20 cellular contexts compared by ENCODE assay signal in genomic region chr22:24024354-24024753, GRCh38. TPM values are rescaled to one million over a fixed set of nuclear protein-coding genes. Genes with fewer than 3 reads are reported as not detected.
DNase-seq lines count a peak whose midpoint lies in the region; ATAC-seq and TF ChIP-seq lines count a peak whose summit lies in the region.
"Had no signal": no experiment of that assay in that cellular context is flagged by ENCODE, and none has a peak within 500 bp of the region (broad histone marks: within the 10 kb centered on the region; RNA-seq: fewer than 3 reads in every experiment).

No MANE protein-coding gene starts in this region.

- DNase-seq in T-helper 2 cell treated with Interferon-gamma antibody and Interleukin-4, amounts not matched to agents 5 μg/mL and 100 μg/mL, for 36 hours (ENCODE audit: low spot score): no peak
- no peak for DNase-seq in T-helper 2 cell
- no peak for DNase-seq in activated naive CD4-positive, alpha-beta T cell treated with anti-CD3 and anti-CD28 coated beads, Interleukin-2, amount 10 ng/mL, durations not matched to agents 7 days and 5 days
- DNase-seq in CD8-positive, alpha-beta T cell: no peak
- DNase-seq in activated naive CD8-positive, alpha-beta T cell treated with anti-CD3 and anti-CD28 coated beads for 36 hours: no peak
- DNase-seq in WTC11 (ENCODE audit: low spot score): no peak
- DNase-seq: AML-193; CD4-positive, alpha-beta T cell; DMS153; DMS79; GDM1; HCEC 1CT; HFFc6 had no signal

- peak overlapping the region; percentile 1 for H3K27ac Mint-ChIP-seq in T-helper 2 cell treated with Interferon-gamma antibody and Interleukin-4, amounts not matched to agents 5 μg/mL and 100 μg/mL, for 36 hours
- peak overlapping the region; percentile 86 for H3K27ac Mint-ChIP-seq in activated naive CD4-positive, alpha-beta T cell treated with anti-CD3 and anti-CD28 coated beads, Interleukin-2, amount 50 U/mL, for 24 hours
- no peak overlapping the region for H3K27ac Mint-ChIP-seq in activated naive CD4-positive, alpha-beta T cell treated with anti-CD3 and anti-CD28 coated beads, Interleukin-2, amount 10 ng/mL, durations not matched to agents 7 days and 5 days
- peak overlapping the region; percentile 34 for H3K27ac Mint-ChIP-seq in CD8-positive, alpha-beta T cell
- H3K27ac Mint-ChIP-seq in activated naive CD8-positive, alpha-beta T cell treated with anti-CD3 and anti-CD28 coated beads for 36 hours: peak overlapping the region; percentile 4
- no peak overlapping the region for H3K27ac Mint-ChIP-seq in WTC11
- H3K27ac Mint-ChIP-seq: CD4-positive, alpha-beta T cell; GM23338; HFFc6 had no signal

- intact Hi-C loops in CD8-positive, alpha-beta T cell (cut with DNase I, micrococcal nuclease): no loop called here

- no peaks in the 10 kb centered on the region for H3K9me3 ChIP-seq in CD8-positive, alpha-beta T cell (ENCODE audit: low read length)
- H3K9me3 ChIP-seq: A549 had no signal

- no peak overlapping the region for H3K4me3 ChIP-seq in CD8-positive, alpha-beta T cell (ENCODE audit: low read depth, low read length)
- H3K4me3 ChIP-seq: A549, GM23338 had no signal

- CTCF ChIA-PET in activated naive CD4-positive, alpha-beta T cell treated with anti-CD3 and anti-CD28 coated beads, Interleukin-2, amount 10 ng/mL, durations not matched to agents 7 days and 5 days (lab: Charles Lee): no interaction called here
- CTCF ChIA-PET in CD8-positive, alpha-beta T cell (lab: Charles Lee): no interaction called here
- CTCF ChIA-PET in WTC11 (lab: Charles Lee): no interaction called here

- peaks cover 23% of the 10 kb centered on the region for H3K4me1 Mint-ChIP-seq in T-helper 2 cell treated with Interferon-gamma antibody and Interleukin-4, amounts not matched to agents 5 μg/mL and 100 μg/mL, for 36 hours (ENCODE audit: low read depth)
- peaks cover 70% of the 10 kb centered on the region for H3K4me1 Mint-ChIP-seq in activated naive CD4-positive, alpha-beta T cell treated with anti-CD3 and anti-CD28 coated beads, Interleukin-2, amount 50 U/mL, for 24 hours
- peaks cover 28% of the 10 kb centered on the region for H3K4me1 Mint-ChIP-seq in activated naive CD4-positive, alpha-beta T cell treated with anti-CD3 and anti-CD28 coated beads, Interleukin-2, amount 10 ng/mL, durations not matched to agents 7 days and 5 days
- peaks cover 51% of the 10 kb centered on the region for H3K4me1 Mint-ChIP-seq in CD8-positive, alpha-beta T cell (ENCODE audit: low read depth)
- peaks cover 39% of the 10 kb centered on the region for H3K4me1 Mint-ChIP-seq in activated naive CD8-positive, alpha-beta T cell treated with anti-CD3 and anti-CD28 coated beads for 36 hours
- H3K4me1 Mint-ChIP-seq in WTC11: peaks cover 6% of the 10 kb centered on the region

- no peaks in the 10 kb centered on the region for H3K36me3 ChIP-seq in CD8-positive, alpha-beta T cell (ENCODE audit: insufficient read depth, low read length)

- peaks cover 40% of the 10 kb centered on the region for H3K36me3 Mint-ChIP-seq in T-helper 2 cell treated with Interferon-gamma antibody and Interleukin-4, amounts not matched to agents 5 μg/mL and 100 μg/mL, for 36 hours (ENCODE audit: low read depth)
- peaks cover 29% of the 10 kb centered on the region for H3K36me3 Mint-ChIP-seq in activated naive CD4-positive, alpha-beta T cell treated with anti-CD3 and anti-CD28 coated beads, Interleukin-2, amount 50 U/mL, for 24 hours
- peaks cover 38% of the 10 kb centered on the region for H3K36me3 Mint-ChIP-seq in activated naive CD4-positive, alpha-beta T cell treated with anti-CD3 and anti-CD28 coated beads, Interleukin-2, amount 10 ng/mL, durations not matched to agents 7 days and 5 days
- peaks cover 25% of the 10 kb centered on the region for H3K36me3 Mint-ChIP-seq in CD8-positive, alpha-beta T cell
- H3K36me3 Mint-ChIP-seq in activated naive CD8-positive, alpha-beta T cell treated with anti-CD3 and anti-CD28 coated beads for 36 hours: peaks cover 56% of the 10 kb centered on the region
- no peaks in the 10 kb centered on the region for H3K36me3 Mint-ChIP-seq in WTC11

- no peak for ATAC-seq in CD8-positive, alpha-beta T cell
- no peak for ATAC-seq in WTC11
- ATAC-seq: A549, GM23338 had no signal

- peaks cover 4% of the 10 kb centered on the region for H3K4me1 ChIP-seq in CD8-positive, alpha-beta T cell (ENCODE audit: insufficient read depth, low read length)
- H3K4me1 ChIP-seq: A549 had no signal

- no peak overlapping the region for H3K4me3 Mint-ChIP-seq in T-helper 2 cell treated with Interferon-gamma antibody and Interleukin-4, amounts not matched to agents 5 μg/mL and 100 μg/mL, for 36 hours
- H3K4me3 Mint-ChIP-seq in activated naive CD4-positive, alpha-beta T cell treated with anti-CD3 and anti-CD28 coated beads, Interleukin-2, amount 50 U/mL, for 24 hours: peak overlapping the region; percentile 38
- H3K4me3 Mint-ChIP-seq in activated naive CD4-positive, alpha-beta T cell treated with anti-CD3 and anti-CD28 coated beads, Interleukin-2, amount 10 ng/mL, durations not matched to agents 7 days and 5 days: no peak overlapping the region
- H3K4me3 Mint-ChIP-seq in CD8-positive, alpha-beta T cell: no peak overlapping the region
- no peak overlapping the region for H3K4me3 Mint-ChIP-seq in activated naive CD8-positive, alpha-beta T cell treated with anti-CD3 and anti-CD28 coated beads for 36 hours
- no peak overlapping the region for H3K4me3 Mint-ChIP-seq in WTC11
- H3K4me3 Mint-ChIP-seq: CD4-positive, alpha-beta T cell; GM23338; HFFc6 had no signal

- H3K27ac ChIP-seq in CD8-positive, alpha-beta T cell (ENCODE audit: low read depth, low read length): no peak overlapping the region
- H3K27ac ChIP-seq: 22Rv1, A549, C4-2B had no signal

- H3K9me3 Mint-ChIP-seq in T-helper 2 cell treated with Interferon-gamma antibody and Interleukin-4, amounts not matched to agents 5 μg/mL and 100 μg/mL, for 36 hours: peaks cover 4% of the 10 kb centered on the region
- peaks cover 9% of the 10 kb centered on the region for H3K9me3 Mint-ChIP-seq in activated naive CD4-positive, alpha-beta T cell treated with anti-CD3 and anti-CD28 coated beads, Interleukin-2, amount 50 U/mL, for 24 hours
- peaks cover 2% of the 10 kb centered on the region for H3K9me3 Mint-ChIP-seq in activated naive CD4-positive, alpha-beta T cell treated with anti-CD3 and anti-CD28 coated beads, Interleukin-2, amount 10 ng/mL, durations not matched to agents 7 days and 5 days
- H3K9me3 Mint-ChIP-seq in CD8-positive, alpha-beta T cell: peaks cover 4% of the 10 kb centered on the region
- H3K9me3 Mint-ChIP-seq in activated naive CD8-positive, alpha-beta T cell treated with anti-CD3 and anti-CD28 coated beads for 36 hours: peaks cover 16% of the 10 kb centered on the region
- no peaks in the 10 kb centered on the region for H3K9me3 Mint-ChIP-seq in WTC11
- H3K9me3 Mint-ChIP-seq: GM23338, HFFc6, IgD-negative memory B cell had no signal

- POLR2A ChIA-PET in CD8-positive, alpha-beta T cell (lab: Charles Lee): no interaction called here
- POLR2A ChIA-PET in WTC11 (lab: Charles Lee): no interaction called here

- no peaks in the 10 kb centered on the region for H3K27me3 ChIP-seq in CD8-positive, alpha-beta T cell (ENCODE audit: insufficient read depth, low read length)

- TF ChIP-seq CTCF in CD8-positive, alpha-beta T cell (IDR thresholded peaks at IDR 0.05): no peak
- no peak for TF ChIP-seq CTCF in WTC11 (IDR thresholded peaks at IDR 0.05)

- no peaks in the 10 kb centered on the region for H3K27me3 Mint-ChIP-seq in T-helper 2 cell treated with Interferon-gamma antibody and Interleukin-4, amounts not matched to agents 5 μg/mL and 100 μg/mL, for 36 hours (ENCODE audit: low read depth)
- no peaks in the 10 kb centered on the region for H3K27me3 Mint-ChIP-seq in activated naive CD4-positive, alpha-beta T cell treated with anti-CD3 and anti-CD28 coated beads, Interleukin-2, amount 50 U/mL, for 24 hours
- H3K27me3 Mint-ChIP-seq in activated naive CD4-positive, alpha-beta T cell treated with anti-CD3 and anti-CD28 coated beads, Interleukin-2, amount 10 ng/mL, durations not matched to agents 7 days and 5 days: no peaks in the 10 kb centered on the region
- H3K27me3 Mint-ChIP-seq in CD8-positive, alpha-beta T cell (ENCODE audit: low read depth): no peaks in the 10 kb centered on the region
- no peaks in the 10 kb centered on the region for H3K27me3 Mint-ChIP-seq in activated naive CD8-positive, alpha-beta T cell treated with anti-CD3 and anti-CD28 coated beads for 36 hours
- no peaks in the 10 kb centered on the region for H3K27me3 Mint-ChIP-seq in WTC11 (ENCODE audit: low read depth)
- H3K27me3 Mint-ChIP-seq: CD4-positive, alpha-beta T cell; IgD-negative memory B cell had no signal

RNA-seq across cellular contexts. Expression of gene CABIN1, which starts 13.2 kb away (rescaled TPM):
- 100 to 1,000 TPM; 104 to 118 TPM for total RNA-seq in CD8-positive, alpha-beta T cell
- total RNA-seq in activated naive CD8-positive, alpha-beta T cell treated with anti-CD3 and anti-CD28 coated beads for 36 hours: 10 to 100 TPM; 71.0 to 75.8 TPM
- 72.5 to 79.2 TPM (median 79.0 TPM) in 3 replicates for total RNA-seq in WTC11 (2021)

RNA-seq across cellular contexts. Expression of gene GSTT4, which starts 19.1 kb away (rescaled TPM):
- not detected for total RNA-seq in CD8-positive, alpha-beta T cell
- not detected for total RNA-seq in activated naive CD8-positive, alpha-beta T cell treated with anti-CD3 and anti-CD28 coated beads for 36 hours
- not detected in 3 replicates for total RNA-seq in WTC11 (2021)
- total RNA-seq: CD4-positive, alpha-beta T cell; Daoy; GM23338; HFFc6 had no signal

RNA-seq across cellular contexts. Expression of gene GSTT2, which starts 44.4 kb away (rescaled TPM):
- total RNA-seq in CD8-positive, alpha-beta T cell: not detected
- total RNA-seq in activated naive CD8-positive, alpha-beta T cell treated with anti-CD3 and anti-CD28 coated beads for 36 hours: not detected
- 0.50 to 1.2 TPM (median 1.1 TPM) in 3 replicates for total RNA-seq in WTC11 (2021)
- total RNA-seq: CD4-positive, alpha-beta T cell; Daoy; GM23338 had no signal

RNA-seq across cellular contexts. Expression of gene DDT, which starts 50.1 kb away (rescaled TPM):
- 10 to 100 TPM; 70.9 to 77.5 TPM for total RNA-seq in CD8-positive, alpha-beta T cell
- total RNA-seq in activated naive CD8-positive, alpha-beta T cell treated with anti-CD3 and anti-CD28 coated beads for 36 hours: 100 to 1,000 TPM; 103 to 108 TPM
- total RNA-seq in WTC11 (2021): 194 to 238 TPM (median 205 TPM) in 3 replicates

RNA-seq across cellular contexts. Expression of gene DDTL, which starts 57.7 kb away (rescaled TPM):
- total RNA-seq in CD8-positive, alpha-beta T cell: not detected
- not detected for total RNA-seq in activated naive CD8-positive, alpha-beta T cell treated with anti-CD3 and anti-CD28 coated beads for 36 hours
- total RNA-seq in WTC11 (2021): 3.6 to 5.8 TPM (median 3.6 TPM) in 3 replicates

Comparison
In these comparisons a context has a peak if more than half of its experiments do, and no peak if none do; other contexts are left out.
1. H3K27ac Mint-ChIP-seq: peak in T-helper 2 cell treated with Interferon-gamma antibody and Interleukin-4, amounts not matched to agents 5 μg/mL and 100 μg/mL, for 36 hours (single experiment), activated naive CD4-positive, alpha-beta T cell treated with anti-CD3 and anti-CD28 coated beads, Interleukin-2, amount 50 U/mL, for 24 hours (single experiment), CD8-positive, alpha-beta T cell (single experiment) and activated naive CD8-positive, alpha-beta T cell treated with anti-CD3 and anti-CD28 coated beads for 36 hours (single experiment); none in activated naive CD4-positive, alpha-beta T cell treated with anti-CD3 and anti-CD28 coated beads, Interleukin-2, amount 10 ng/mL, durations not matched to agents 7 days and 5 days (single experiment) and WTC11 (single experiment).